Comparison of ENCODE assay signal across 26 cellular contexts in the genomic region with DNA sequence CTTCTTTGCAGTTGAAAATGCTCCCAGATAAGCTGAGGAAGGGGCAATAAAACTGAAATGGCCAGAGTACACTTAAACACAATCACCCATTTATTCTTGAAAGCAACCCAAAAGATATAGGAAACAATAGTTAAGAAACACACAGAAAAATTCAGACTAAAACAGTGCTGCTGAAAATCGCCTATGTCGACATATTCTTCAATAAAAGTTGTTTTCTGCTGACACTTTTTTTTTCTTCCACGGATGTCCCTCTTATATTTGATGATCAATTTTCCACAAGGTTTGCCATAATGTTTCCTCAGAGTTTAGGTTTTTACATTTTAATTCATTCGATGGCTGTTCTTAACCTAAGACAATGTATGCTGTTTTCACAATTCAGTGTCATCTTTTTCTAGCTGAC.
"Had no signal": no experiment of that assay in that cellular context is flagged by ENCODE, and none has a peak within 500 bp of the region (broad histone marks: within the 10 kb centered on the region; RNA-seq: fewer than 3 reads in every experiment).

No MANE protein-coding gene starts in this region.

- DNase-seq: effector CD8-positive, alpha-beta T cell; effector memory CD8-positive, alpha-beta T cell; endodermal cell; erythroblast; esophagus squamous epithelium; foreskin fibroblast; foreskin melanocyte; gastrocnemius medialis; glutamatergic neuron; head of caudate nucleus; heart right ventricle; hippocampal formation; left cardiac atrium; left lung; left ventricle myocardium superior; lower lobe of right lung; mesenchymal stem cell; mucosa of descending colon; naive B cell had no signal

- ATAC-seq: effector memory CD8-positive, alpha-beta T cell; esophagus mucosa; gastrocnemius medialis; heart right ventricle; left cardiac atrium; left lung; left ventricle myocardium superior; lower lobe of right lung; mucosa of descending colon had no signal

- H3K27me3 ChIP-seq: esophagus squamous epithelium, gastrocnemius medialis, left lung had no signal

- H3K36me3 ChIP-seq: esophagus squamous epithelium, gastrocnemius medialis, heart right ventricle, left lung, lower lobe of right lung had no signal

- FAIRE-seq: colon, endometrium, islet of Langerhans, keratinocyte had no signal

- H3K4me3 ChIP-seq: coronary artery, esophagus squamous epithelium, gastrocnemius medialis, heart right ventricle, left lung, lower lobe of right lung, mucosa of descending colon had no signal

- H3K9me3 ChIP-seq: esophagus squamous epithelium, gastrocnemius medialis, heart right ventricle, left lung, lower lobe of right lung, mucosa of descending colon had no signal

- H3K27ac ChIP-seq: coronary artery, epithelial cell of prostate, esophagus squamous epithelium, gastrocnemius medialis, heart right ventricle, left lung, lower lobe of right lung had no signal

- H3K4me1 ChIP-seq: esophagus squamous epithelium, gastrocnemius medialis, left lung, lower lobe of right lung had no signal
